31 cellular contexts compared by ENCODE assay signal in the genomic region with DNA sequence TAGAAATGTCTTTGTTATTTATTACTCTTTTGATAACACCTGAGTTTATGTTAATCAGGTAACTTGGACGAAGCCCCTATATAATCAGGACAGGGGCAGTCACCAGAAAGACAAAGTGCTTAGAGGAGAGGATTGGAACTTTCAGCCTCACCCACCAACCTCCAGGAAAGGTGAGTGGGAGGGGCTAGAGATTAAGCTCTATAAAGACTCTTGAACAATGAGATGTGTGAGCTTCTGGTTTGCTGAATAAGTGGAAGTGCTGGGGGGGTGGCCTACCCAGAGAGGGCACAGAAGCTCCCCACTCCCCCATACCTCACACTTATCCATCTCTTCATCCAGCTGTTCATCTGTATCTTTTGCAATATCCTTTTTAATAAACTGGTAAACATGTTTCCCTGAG.
"Had no signal": no experiment of that assay in that cellular context is flagged by ENCODE, and none has a peak within 500 bp of the region (broad histone marks: within the 10 kb centered on the region; RNA-seq: fewer than 3 reads in every experiment).

No MANE protein-coding gene starts in this region.

- ATAC-seq: activated CD4-positive, alpha-beta T cell treated with anti-CD3 and anti-CD28 coated beads for 36 hours; activated CD8-positive, alpha-beta memory T cell treated with anti-CD3 and anti-CD28 coated beads, Interleukin-2, amount 10 ng/mL, durations not matched to agents 7 days and 5 days; activated CD8-positive, alpha-beta T cell treated with anti-CD3 and anti-CD28 coated beads, Interleukin-2, amount 10 ng/mL, durations not matched to agents 7 days and 5 days; activated naive CD8-positive, alpha-beta T cell treated with anti-CD3 and anti-CD28 coated beads, Interleukin-2, amount 50 U/mL, for 24 hours; body of pancreas; effector memory CD8-positive, alpha-beta T cell; gastroesophageal sphincter; T-helper 17 cell had no signal

- H3K4me3 ChIP-seq: adrenal gland, body of pancreas, esophagus squamous epithelium, gastroesophageal sphincter had no signal

- H3K27me3 ChIP-seq: adrenal gland, body of pancreas, esophagus squamous epithelium, gastroesophageal sphincter had no signal

- H3K9me3 Mint-ChIP-seq: activated CD4-positive, alpha-beta memory T cell treated with anti-CD3 and anti-CD28 coated beads for 36 hours; activated CD4-positive, alpha-beta T cell treated with anti-CD3 and anti-CD28 coated beads, Interleukin-2, amount 10 ng/mL, durations not matched to agents 24 days and 14 days; activated naive CD4-positive, alpha-beta T cell treated with anti-CD3 and anti-CD28 coated beads for 36 hours; activated naive CD4-positive, alpha-beta T cell treated with anti-CD3 and anti-CD28 coated beads, Interleukin-2, amount 50 U/mL, for 24 hours; activated naive CD8-positive, alpha-beta T cell treated with anti-CD3 and anti-CD28 coated beads for 36 hours; activated naive CD8-positive, alpha-beta T cell treated with anti-CD3 and anti-CD28 coated beads, Interleukin-2, amount 50 U/mL, for 24 hours; activated T-helper 1 cell treated with anti-CD3 and anti-CD28 coated beads, Interleukin-12 subunit alpha, Interleukin-12 subunit beta, Interleukin-2, Interleukin-4 antibody, amounts not matched to agents 30 ng/mL and 10 ng/mL and 1 ng/mL, durations not matched to agents 14 hours and 24 hours and 36 hours; activated T-helper 2 cell treated with anti-CD3 and anti-CD28 coated beads, Interferon-gamma antibody, Interleukin-2, Interleukin-4, amounts not matched to agents 10 μg/mL and 5 μg/mL and 100 μg/mL, durations not matched to agents 14 hours and 24 hours and 36 hours; effector memory CD8-positive, alpha-beta T cell had no signal

- H3K4me1 ChIP-seq: adrenal gland, body of pancreas, gastroesophageal sphincter had no signal

- H3K27ac ChIP-seq: adrenal gland, body of pancreas, esophagus squamous epithelium, gastroesophageal sphincter had no signal

- H3K27ac Mint-ChIP-seq: activated CD4-positive, alpha-beta memory T cell treated with anti-CD3 and anti-CD28 coated beads for 36 hours; activated CD4-positive, alpha-beta T cell treated with anti-CD3 and anti-CD28 coated beads for 36 hours; activated CD4-positive, alpha-beta T cell treated with anti-CD3 and anti-CD28 coated beads, Interleukin-2, amount 10 ng/mL, durations not matched to agents 24 days and 14 days; activated CD8-positive, alpha-beta memory T cell treated with anti-CD3 and anti-CD28 coated beads, Interleukin-2, amount 10 ng/mL, durations not matched to agents 7 days and 5 days; activated CD8-positive, alpha-beta T cell treated with anti-CD3 and anti-CD28 coated beads, Interleukin-2, amount 10 ng/mL, durations not matched to agents 7 days and 5 days; activated naive CD4-positive, alpha-beta T cell treated with anti-CD3 and anti-CD28 coated beads for 36 hours; activated naive CD4-positive, alpha-beta T cell treated with anti-CD3 and anti-CD28 coated beads, Interleukin-2, amount 50 U/mL, for 24 hours; activated naive CD8-positive, alpha-beta T cell treated with anti-CD3 and anti-CD28 coated beads for 36 hours; activated naive CD8-positive, alpha-beta T cell treated with anti-CD3 and anti-CD28 coated beads, Interleukin-2, amount 50 U/mL, for 24 hours; activated T-helper 1 cell treated with anti-CD3 and anti-CD28 coated beads, Interleukin-12 subunit alpha, Interleukin-12 subunit beta, Interleukin-2, Interleukin-4 antibody, amounts not matched to agents 30 ng/mL and 10 ng/mL and 1 ng/mL, durations not matched to agents 14 hours and 24 hours and 36 hours; activated T-helper 2 cell treated with anti-CD3 and anti-CD28 coated beads, Interferon-gamma antibody, Interleukin-2, Interleukin-4, amounts not matched to agents 10 μg/mL and 5 μg/mL and 100 μg/mL, durations not matched to agents 14 hours and 24 hours and 36 hours; T-helper 17 cell had no signal

- H3K27me3 Mint-ChIP-seq: activated CD4-positive, alpha-beta memory T cell treated with anti-CD3 and anti-CD28 coated beads for 36 hours; activated CD4-positive, alpha-beta T cell treated with anti-CD3 and anti-CD28 coated beads for 36 hours; activated CD4-positive, alpha-beta T cell treated with anti-CD3 and anti-CD28 coated beads, Interleukin-2, amount 10 ng/mL, durations not matched to agents 24 days and 14 days; activated CD8-positive, alpha-beta memory T cell treated with anti-CD3 and anti-CD28 coated beads, Interleukin-2, amount 10 ng/mL, durations not matched to agents 7 days and 5 days; activated naive CD4-positive, alpha-beta T cell treated with anti-CD3 and anti-CD28 coated beads, Interleukin-2, amount 50 U/mL, for 24 hours; activated naive CD8-positive, alpha-beta T cell treated with anti-CD3 and anti-CD28 coated beads for 36 hours; activated naive CD8-positive, alpha-beta T cell treated with anti-CD3 and anti-CD28 coated beads, Interleukin-2, amount 50 U/mL, for 24 hours; effector memory CD8-positive, alpha-beta T cell; T-helper 17 cell had no signal

- H3K4me3 Mint-ChIP-seq: activated CD4-positive, alpha-beta memory T cell treated with anti-CD3 and anti-CD28 coated beads for 36 hours; activated CD4-positive, alpha-beta T cell treated with anti-CD3 and anti-CD28 coated beads for 36 hours; activated CD4-positive, alpha-beta T cell treated with anti-CD3 and anti-CD28 coated beads, Interleukin-2, amount 10 ng/mL, durations not matched to agents 24 days and 14 days; activated CD8-positive, alpha-beta memory T cell treated with anti-CD3 and anti-CD28 coated beads, Interleukin-2, amount 10 ng/mL, durations not matched to agents 7 days and 5 days; activated CD8-positive, alpha-beta T cell treated with anti-CD3 and anti-CD28 coated beads, Interleukin-2, amount 10 ng/mL, durations not matched to agents 7 days and 5 days; activated naive CD4-positive, alpha-beta T cell treated with anti-CD3 and anti-CD28 coated beads for 36 hours; activated naive CD4-positive, alpha-beta T cell treated with anti-CD3 and anti-CD28 coated beads, Interleukin-2, amount 50 U/mL, for 24 hours; activated naive CD8-positive, alpha-beta T cell treated with anti-CD3 and anti-CD28 coated beads for 36 hours; activated naive CD8-positive, alpha-beta T cell treated with anti-CD3 and anti-CD28 coated beads, Interleukin-2, amount 50 U/mL, for 24 hours; activated T-helper 1 cell treated with anti-CD3 and anti-CD28 coated beads, Interleukin-12 subunit alpha, Interleukin-12 subunit beta, Interleukin-2, Interleukin-4 antibody, amounts not matched to agents 30 ng/mL and 10 ng/mL and 1 ng/mL, durations not matched to agents 14 hours and 24 hours and 36 hours; effector memory CD8-positive, alpha-beta T cell; T-helper 17 cell had no signal

- DNase-seq: activated CD4-positive, alpha-beta memory T cell treated with anti-CD3 and anti-CD28 coated beads for 36 hours; activated CD4-positive, alpha-beta T cell treated with anti-CD3 and anti-CD28 coated beads for 36 hours; activated CD4-positive, alpha-beta T cell treated with anti-CD3 and anti-CD28 coated beads, Interleukin-2, amount 10 ng/mL, durations not matched to agents 24 days and 14 days; activated CD4-positive, CD25-positive, alpha-beta regulatory T cell; activated CD4-positive, CD25-positive, alpha-beta regulatory T cell treated with anti-CD3 and anti-CD28 coated beads, Interleukin-2, amount 50 U/mL, for 72 hours; activated CD8-positive, alpha-beta memory T cell treated with anti-CD3 and anti-CD28 coated beads, Interleukin-2, amount 10 ng/mL, durations not matched to agents 7 days and 5 days; activated CD8-positive, alpha-beta memory T cell treated with anti-CD3 and anti-CD28 coated beads, Interleukin-2, amount 50 U/mL, for 4 hours; activated CD8-positive, alpha-beta T cell treated with anti-CD3 and anti-CD28 coated beads, Interleukin-2, amount 10 ng/mL, durations not matched to agents 7 days and 5 days; activated effector memory CD4-positive, alpha-beta T cell treated with anti-CD3 and anti-CD28 coated beads, Interleukin-2, amount 50 U/mL, for 16 hours; activated naive CD4-positive, alpha-beta T cell treated with anti-CD3 and anti-CD28 coated beads for 36 hours; activated naive CD8-positive, alpha-beta T cell treated with anti-CD3 and anti-CD28 coated beads for 36 hours; activated naive CD8-positive, alpha-beta T cell treated with anti-CD3 and anti-CD28 coated beads, Interleukin-2, amount 50 U/mL, for 24 hours; activated T-cell treated with anti-CD3 and anti-CD28 coated beads, Interleukin-2, amount 50 U/mL, for 1 hour; activated T-cell treated with anti-CD3 and anti-CD28 coated beads, Interleukin-2, amount 50 U/mL, for 48 hours; adrenal gland; amygdala; aorta; body of pancreas; caudate nucleus; cortex of kidney; dermis blood vessel endothelial cell; effector CD4-positive, alpha-beta T cell; effector memory CD8-positive, alpha-beta T cell; esophagus squamous epithelium; foreskin melanocyte; T-helper 1 cell; T-helper 17 cell had no signal

- H3K4me1 Mint-ChIP-seq: activated CD4-positive, alpha-beta T cell treated with anti-CD3 and anti-CD28 coated beads for 36 hours; activated CD4-positive, alpha-beta T cell treated with anti-CD3 and anti-CD28 coated beads, Interleukin-2, amount 10 ng/mL, durations not matched to agents 24 days and 14 days; activated CD8-positive, alpha-beta memory T cell treated with anti-CD3 and anti-CD28 coated beads, Interleukin-2, amount 10 ng/mL, durations not matched to agents 7 days and 5 days; activated naive CD4-positive, alpha-beta T cell treated with anti-CD3 and anti-CD28 coated beads, Interleukin-2, amount 50 U/mL, for 24 hours; activated naive CD8-positive, alpha-beta T cell treated with anti-CD3 and anti-CD28 coated beads for 36 hours; activated naive CD8-positive, alpha-beta T cell treated with anti-CD3 and anti-CD28 coated beads, Interleukin-2, amount 50 U/mL, for 24 hours had no signal

- H3K9me3 ChIP-seq: adrenal gland, gastroesophageal sphincter had no signal

- H3K36me3 ChIP-seq: adrenal gland had no signal
